ENCODE assay signal across 9 cellular contexts in the genomic region with DNA sequence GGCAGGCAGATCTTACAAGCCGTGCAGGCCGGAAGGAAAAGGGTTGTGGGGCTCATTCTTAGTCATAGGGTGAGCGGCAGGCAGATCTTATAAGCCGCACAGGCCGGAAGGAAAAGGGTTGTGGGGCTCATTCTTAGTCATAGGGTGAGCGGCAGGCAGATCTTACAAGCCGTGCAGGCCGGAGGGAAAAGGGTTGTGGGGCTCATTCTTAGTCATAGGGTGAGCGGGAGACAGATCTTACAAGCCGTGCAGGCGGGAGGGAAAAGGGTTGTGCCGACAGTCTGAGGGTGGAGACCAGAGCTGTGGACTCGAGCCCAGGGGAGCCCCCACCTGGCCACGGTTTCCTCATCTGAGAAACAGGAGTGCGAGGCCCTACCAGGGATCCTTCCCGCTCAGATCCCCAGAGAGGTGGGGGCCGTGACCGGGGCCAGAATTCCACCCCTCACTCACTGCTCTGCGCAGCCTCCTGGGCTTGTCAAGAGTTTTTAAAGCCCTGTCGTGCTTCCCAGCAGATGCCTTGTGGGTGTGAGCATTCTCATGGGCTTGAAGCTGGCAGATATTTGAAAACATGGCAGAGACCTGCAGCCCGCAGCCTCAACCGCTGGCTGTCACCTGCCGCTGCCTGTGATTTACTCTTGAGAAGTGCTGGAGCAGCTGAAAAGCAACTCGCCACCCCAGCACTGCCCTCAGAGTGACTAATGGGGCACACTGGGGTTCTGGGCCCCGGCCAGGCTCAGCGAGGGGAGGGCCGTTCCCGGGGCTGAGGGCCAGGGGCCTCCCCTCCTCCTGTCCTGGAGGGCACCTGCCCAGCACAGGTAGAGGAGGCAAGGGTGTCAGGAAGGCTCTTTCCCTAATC. TPM values are rescaled to one million over a fixed set of nuclear protein-coding genes. Genes with fewer than 3 reads are reported as not detected.
DNase-seq lines count a peak whose midpoint lies in the region; ATAC-seq and TF ChIP-seq lines count a peak whose summit lies in the region.
"Had no signal": no experiment of that assay in that cellular context is flagged by ENCODE, and none has a peak within 500 bp of the region (broad histone marks: within the 10 kb centered on the region; RNA-seq: fewer than 3 reads in every experiment).

No MANE protein-coding gene starts in this region.

- H3K27me3 ChIP-seq in A673 (replicated peaks; ENCODE audit: insufficient read depth, low read depth, low read length, poor library complexity) (no peaks in the 10 kb centered on the region), mesenchymal stem cell (ENCODE audit: control insufficient read depth in 1 of 2, insufficient read depth in 1 of 2, low read length in 2 of 2) (no peaks in the 10 kb centered on the region)

- H3K4me1 ChIP-seq in A673 (ENCODE audit: insufficient read depth, low read length, poor library complexity, severe bottlenecking) (peaks cover 63% of the 10 kb centered on the region), mesenchymal stem cell (ENCODE audit: control insufficient read depth, insufficient read depth, low read depth, low read length) (peaks cover 44% of the 10 kb centered on the region)

- TF ChIP-seq CTCF in A673 (conservative IDR thresholded peaks at IDR 0.05; ENCODE audit: low read depth, low read length) (no peak), astrocyte of the cerebellum (IDR thresholded peaks at IDR 0.05; ENCODE audit: low read depth, low read length, missing control alignments) (no peak)

- no peak overlapping the region for H3K14ac ChIP-seq in mesenchymal stem cell (ENCODE audit: low read length in 2 of 2)

- H4K91ac ChIP-seq in mesenchymal stem cell (ENCODE audit: low read length) = no peak overlapping the region

- BruUV-seq in A673 (replicated peaks; lab: Mats Ljungman, UMichigan) = TSS peak; percentile 79

- H2AK5ac ChIP-seq in mesenchymal stem cell (ENCODE audit: low read length, severe bottlenecking) = no peak overlapping the region

- H2BK12ac ChIP-seq in mesenchymal stem cell (ENCODE audit: low read length in 2 of 2) = peak overlapping the region in 1 of 2 experiments; percentile 19

- H3K4me3 ChIP-seq in A673 (ENCODE audit: low read depth, low read length, poor library complexity, severe bottlenecking) = peak overlapping the region; percentile 14
- H3K4me3 ChIP-seq in astrocyte of the cerebellum (ENCODE audit: low read depth, low read length) = no peak overlapping the region
- peak overlapping the region in 1 of 2 experiments; percentile 71 for H3K4me3 ChIP-seq in mesenchymal stem cell (ENCODE audit: insufficient read depth in 1 of 2, low read depth in 1 of 2, low read length in 2 of 2)

- H2BK120ac ChIP-seq in mesenchymal stem cell (ENCODE audit: low read depth, low read length) = peak overlapping the region; percentile 24

- intact Hi-C loops in A673 (cut with micrococcal nuclease; ENCODE audit: unreplicated experiment) = no loop called here

- H3K18ac ChIP-seq in mesenchymal stem cell (ENCODE audit: low read depth in 1 of 2, low read length in 2 of 2) = peak overlapping the region in 1 of 2 experiments; percentile 56

- POLR2A ChIA-PET in A673 (lab: Charles Lee; ENCODE audit: low non-redundant PET) = interaction anchor here (0.7 kb wide), 1 partner anchor 615 kb away, joined by 5 read pairs; no protein-coding TSS in a partner anchor

- peak overlapping the region; percentile 68 for H3K9ac ChIP-seq in mesenchymal stem cell (ENCODE audit: low read length)

- peak overlapping the region in 1 of 2 experiments; percentile 53 for H3K4ac ChIP-seq in mesenchymal stem cell (ENCODE audit: low read depth in 1 of 2, low read length in 2 of 2)

- H3K79me1 ChIP-seq in mesenchymal stem cell (replicated peaks; ENCODE audit: low read length, poor library complexity, severe bottlenecking) = no peaks in the 10 kb centered on the region

- in situ Hi-C loops in astrocyte of the cerebellum (cut with HindIII; ENCODE audit: low sequenced_read_pairs) = no loop called here

- CTCF ChIA-PET in A673 (lab: Charles Lee) = interaction anchor here (0.9 kb wide), 1 partner anchor 51 kb away, joined by 3 read pairs; no protein-coding TSS in a partner anchor

- DNase-seq in A673 (ENCODE audit: low spot score) = peak; percentile 92
- DNase-seq in T1000 (lab: John Stamatoyannopoulos, UW) = peak; percentile 76
- peak; percentile 33 for DNase-seq in astrocyte of the cerebellum (ENCODE audit: low read depth)
- DNase-seq in mesenchymal stem cell = peak; percentile 85
- DNase-seq in stimulated activated CD8-positive, alpha-beta memory T cell treated with anti-CD3 and anti-CD28 coated beads, Interleukin-7, amount 100 ng/mL, for 4 hours (ENCODE audit: low read depth in 2 of 2) = peak; percentile 74 to 80
- DNase-seq in NCI-H146 (lab: John Stamatoyannopoulos, UW) = no peak
- DNase-seq: DND-41 had no signal

- ATAC-seq in GM19372 (IDR thresholded peaks at IDR 0.05; ENCODE audit: low read depth, unreplicated experiment) (peak; percentile 71), HG03521 (IDR thresholded peaks at IDR 0.05; ENCODE audit: unreplicated experiment) (peak; percentile 45)

- H2AFZ ChIP-seq in mesenchymal stem cell (ENCODE audit: low read depth, low read length) = no peak overlapping the region

- no peak overlapping the region for H2BK15ac ChIP-seq in mesenchymal stem cell (ENCODE audit: low read depth, poor library complexity, severe bottlenecking)

- peak overlapping the region; percentile 30 for H3K4me2 ChIP-seq in mesenchymal stem cell (ENCODE audit: low read length, poor library complexity, severe bottlenecking)

- H3K27ac ChIP-seq in A673 (ENCODE audit: low read depth, low read length, poor library complexity, severe bottlenecking) = peak overlapping the region; percentile 97
- peak overlapping the region; percentile 65 for H3K27ac ChIP-seq in mesenchymal stem cell (ENCODE audit: low read length, poor library complexity, severe bottlenecking)

- peak overlapping the region; percentile 19 for H4K8ac ChIP-seq in mesenchymal stem cell (ENCODE audit: low read length)

- H3K36me3 ChIP-seq in A673 (ENCODE audit: insufficient read depth, low read length, poor library complexity, severe bottlenecking) (no peaks in the 10 kb centered on the region), mesenchymal stem cell (ENCODE audit: control insufficient read depth in 1 of 2, insufficient read depth in 2 of 2, low read depth in 1 of 2, low read length in 2 of 2) (no peaks in the 10 kb centered on the region)

- no peak overlapping the region for H3K23ac ChIP-seq in mesenchymal stem cell (ENCODE audit: low read length in 2 of 2)

- H2BK5ac ChIP-seq in mesenchymal stem cell (ENCODE audit: low read depth, low read length, poor library complexity, severe bottlenecking) = no peak overlapping the region

- H3K9me3 ChIP-seq in A673 (ENCODE audit: low read depth, low read length, poor library complexity, severe bottlenecking) (no peaks in the 10 kb centered on the region), mesenchymal stem cell (ENCODE audit: control insufficient read depth, low read length) (no peaks in the 10 kb centered on the region)

- WGBS in mesenchymal stem cell = 46% methylated on average over 28 of the region's 28 CpGs

RNA-seq across cellular contexts. Expression of a gene that starts 31.9 kb away (rescaled TPM):
- total RNA-seq in A673 (2021) = 8.7 and 15.9 TPM in 2 replicates
- 0.01 TPM for polyA plus RNA-seq in mesenchymal stem cell (2013, experiment 1 of 2)
- polyA plus RNA-seq in mesenchymal stem cell (2013, experiment 2 of 2) = 0.07 TPM

RNA-seq across cellular contexts. Expression of a gene that starts 55.8 kb away (rescaled TPM):
- 26.5 and 27.9 TPM in 2 replicates for total RNA-seq in A673 (2021)
- 14.2 TPM for polyA plus RNA-seq in mesenchymal stem cell (2013, experiment 1 of 2)
- polyA plus RNA-seq in mesenchymal stem cell (2013, experiment 2 of 2) = 14.5 TPM
